7 cellular contexts compared by ENCODE assay signal in the genomic region with DNA sequence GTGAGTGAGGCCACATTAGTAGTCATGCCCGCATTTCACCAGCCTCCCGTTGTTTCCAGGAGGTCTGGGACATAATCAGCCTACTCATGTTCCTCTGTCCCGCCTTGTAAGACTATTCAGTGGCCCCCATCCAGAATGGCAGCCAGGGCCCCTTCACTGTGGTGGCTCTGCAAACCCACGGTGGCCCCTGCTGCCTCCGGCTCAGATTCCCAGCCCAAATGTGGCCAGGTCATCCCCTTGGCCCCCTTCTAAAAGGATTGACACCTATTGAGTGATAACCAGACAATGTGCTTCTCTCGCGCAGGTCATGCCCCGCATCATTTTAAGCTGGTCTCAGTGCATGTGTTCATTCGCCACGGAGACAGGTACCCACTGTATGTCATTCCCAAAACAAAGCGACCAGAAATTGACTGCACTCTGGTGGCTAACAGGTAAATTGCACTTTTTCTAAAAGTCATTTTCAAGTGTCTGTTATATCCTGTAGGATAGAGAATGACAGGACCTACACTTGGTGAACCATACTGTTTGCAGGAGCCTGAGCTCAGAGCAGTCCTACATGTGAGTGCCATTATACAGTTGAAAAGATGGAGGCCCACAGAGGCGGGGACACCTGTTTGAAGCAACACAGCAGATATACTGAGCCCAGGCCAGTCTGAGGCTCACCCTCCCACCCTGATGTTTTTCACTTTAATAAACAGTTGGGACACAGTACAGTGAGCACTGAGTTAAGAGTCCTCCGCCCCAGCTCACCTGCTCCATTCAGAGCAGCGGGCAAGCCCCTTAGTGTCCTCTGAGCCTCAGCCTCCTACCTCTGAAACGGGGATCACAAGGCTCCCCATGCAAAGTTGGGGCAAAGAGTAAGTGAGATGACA. TPM values are rescaled to one million over a fixed set of nuclear protein-coding genes. Genes with fewer than 3 reads are reported as not detected.
DNase-seq lines count a peak whose midpoint lies in the region; ATAC-seq and TF ChIP-seq lines count a peak whose summit lies in the region.

No MANE protein-coding gene starts in this region.

- H3K4me3 Mint-ChIP-seq in immature natural killer cell: no peak overlapping the region

- H3K4me1 Mint-ChIP-seq in immature natural killer cell: peaks cover 19 to 25% of the 10 kb centered on the region in 2 donors

- TF ChIP-seq CTCF in thyroid gland (IDR thresholded peaks at IDR 0.05): peak in 5 of 6 experiments; percentile 41 to 76 (median 63)

- intact Hi-C loops in thyroid gland (cut with DNase I): loop anchor here (5.0 kb wide), 1 partner anchor 47 kb away; the partner anchor contains the start of gene PXYLP1

- H3K9me3 ChIP-seq in thyroid gland: no peaks in the 10 kb centered on the region

- peaks cover 0 to 4% of the 10 kb centered on the region in 2 donors for H3K4me1 ChIP-seq in thyroid gland

- peaks cover 25 to 40% (median 30%) of the 10 kb centered on the region in 3 donors for H3K36me3 Mint-ChIP-seq in immature natural killer cell

- H3K4me3 ChIP-seq in thyroid gland (replicated peaks in 1 of 3): no peak overlapping the region

- WGBS in thyroid gland, 2 donors: 47 to 60% methylated on average over 15 of the region's 15 CpGs

- H3K9me3 Mint-ChIP-seq in immature natural killer cell: no peaks in the 10 kb centered on the region

- H3K27ac ChIP-seq in thyroid gland: no peak overlapping the region

- DNase-seq in DMS53 (lab: John Stamatoyannopoulos, UW) (peak; percentile 62), NAMALWA (ENCODE audit: low spot score) (peak; percentile 31), amniotic epithelial cell (ENCODE audit: low read depth) (peak; percentile 37), immature natural killer cell (peak; percentile 24 to 33 (median 26)), thyroid gland (peak in 1 of 2 donors; percentile 19)

- no peaks in the 10 kb centered on the region for H3K36me3 ChIP-seq in thyroid gland

- peaks cover 0 to 2% (median 0%) of the 10 kb centered on the region in 3 donors for H3K27me3 Mint-ChIP-seq in immature natural killer cell (ENCODE audit: low read depth in 3 of 3)

- no peak for TF ChIP-seq POLR2A in thyroid gland (IDR thresholded peaks at IDR 0.05)

- peak; percentile 60 for ATAC-seq in GM19468 (IDR thresholded peaks at IDR 0.05; ENCODE audit: extremely low read depth, unreplicated experiment)
- ATAC-seq in HG02571 (IDR thresholded peaks at IDR 0.05; ENCODE audit: unreplicated experiment): no peak

- H3K27me3 ChIP-seq in thyroid gland: no peaks in the 10 kb centered on the region

- peak overlapping the region in 4 of 6 donors; percentile 6 to 52 (median 40) for H3K27ac Mint-ChIP-seq in immature natural killer cell

RNA-seq across cellular contexts. Expression of gene PXYLP1, which starts 47.7 kb away (rescaled TPM):
- 10 to 100 TPM in 1 of 3 donors, 1 to 10 TPM in 2; 5.0 to 10.7 (median 6.6) TPM for polyA plus RNA-seq in immature natural killer cell
- total RNA-seq in thyroid gland: 10 to 100 TPM in 2 of 4 donors, 1 to 10 TPM in 2; 7.1 to 13.4 (median 10.3) TPM
